ENCODE assay signal across 1 cellular context in the genomic region with DNA sequence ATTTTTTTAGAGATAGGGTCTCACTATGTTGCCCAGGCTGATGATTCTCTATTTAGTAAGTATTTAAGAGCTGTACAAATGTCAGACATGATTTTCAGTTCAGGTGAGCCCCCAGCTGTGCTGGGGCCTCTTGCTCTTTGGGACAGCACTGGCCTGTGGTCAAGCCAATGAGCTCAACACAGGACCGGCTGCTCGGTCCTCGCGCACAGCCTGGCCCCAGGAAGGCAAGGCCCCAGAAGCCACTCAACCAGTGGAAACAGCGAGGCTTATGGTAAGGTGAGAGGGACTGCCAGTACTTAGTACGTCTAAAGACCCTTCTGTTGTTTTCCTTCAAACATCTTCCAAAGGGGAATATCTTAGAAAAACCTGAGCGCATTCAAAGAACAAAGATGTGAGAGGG.
TF ChIP-seq lines count a peak whose summit lies in the region.

No MANE protein-coding gene starts in this region.

TF ChIP-seq in A549, 52 proteins besides CTCF, POLR2A, EP300 and RAD21 (continued from another document):
- TF ChIP-seq ZFP36 (IDR thresholded peaks at IDR 0.05; ENCODE audit: borderline replicate concordance, partially characterized antibody) (no peak), FOXS1 (CRISPR knock-in tag; IDR thresholded peaks at IDR 0.05) (no peak), ESRRA (IDR thresholded peaks at IDR 0.05; ENCODE audit: borderline replicate concordance, low read length) (no peak), CHD4 (IDR thresholded peaks at IDR 0.05; ENCODE audit: borderline replicate concordance) (no peak), RCOR1 (IDR thresholded peaks at IDR 0.05; ENCODE audit: low read depth, low read length) (no peak), RNF2 (IDR thresholded peaks at IDR 0.05; ENCODE audit: borderline replicate concordance, low read depth) (no peak)
- TF ChIP-seq, protein P1, sequence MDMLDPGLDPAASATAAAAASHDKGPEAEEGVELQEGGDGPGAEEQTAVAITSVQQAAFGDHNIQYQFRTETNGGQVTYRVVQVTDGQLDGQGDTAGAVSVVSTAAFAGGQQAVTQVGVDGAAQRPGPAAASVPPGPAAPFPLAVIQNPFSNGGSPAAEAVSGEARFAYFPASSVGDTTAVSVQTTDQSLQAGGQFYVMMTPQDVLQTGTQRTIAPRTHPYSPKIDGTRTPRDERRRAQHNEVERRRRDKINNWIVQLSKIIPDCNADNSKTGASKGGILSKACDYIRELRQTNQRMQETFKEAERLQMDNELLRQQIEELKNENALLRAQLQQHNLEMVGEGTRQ (IDR thresholded peaks at IDR 0.05) = no peak
- TF ChIP-seq, protein P2, sequence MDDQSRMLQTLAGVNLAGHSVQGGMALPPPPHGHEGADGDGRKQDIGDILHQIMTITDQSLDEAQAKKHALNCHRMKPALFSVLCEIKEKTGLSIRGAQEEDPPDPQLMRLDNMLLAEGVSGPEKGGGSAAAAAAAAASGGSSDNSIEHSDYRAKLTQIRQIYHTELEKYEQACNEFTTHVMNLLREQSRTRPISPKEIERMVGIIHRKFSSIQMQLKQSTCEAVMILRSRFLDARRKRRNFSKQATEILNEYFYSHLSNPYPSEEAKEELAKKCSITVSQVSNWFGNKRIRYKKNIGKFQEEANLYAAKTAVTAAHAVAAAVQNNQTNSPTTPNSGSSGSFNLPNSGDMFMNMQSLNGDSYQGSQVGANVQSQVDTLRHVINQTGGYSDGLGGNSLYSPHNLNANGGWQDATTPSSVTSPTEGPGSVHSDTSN (IDR thresholded peaks at IDR 0.05) = no peak
